Comparison of ENCODE assay signal across 34 cellular contexts in the genomic region with DNA sequence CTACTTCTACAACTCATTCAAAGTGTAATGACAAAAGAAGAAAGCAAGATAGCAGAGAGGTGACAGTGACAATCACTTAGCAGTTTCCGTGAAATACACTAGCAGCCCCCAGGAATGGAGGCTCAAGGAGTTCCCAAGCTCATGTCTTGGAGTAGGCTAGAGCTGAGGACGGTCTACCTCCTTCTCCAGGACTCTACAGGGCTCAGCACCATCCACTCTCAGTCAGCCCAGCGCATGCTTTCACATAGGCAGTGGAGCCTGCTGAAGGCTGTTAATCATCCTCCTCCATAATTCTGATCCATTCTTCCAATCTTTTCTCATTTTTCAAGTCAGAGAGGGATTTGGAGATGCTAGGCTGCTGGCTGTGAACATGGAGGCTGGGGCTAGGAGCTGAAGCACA.
"Had no signal": no experiment of that assay in that cellular context is flagged by ENCODE, and none has a peak within 500 bp of the region (broad histone marks: within the 10 kb centered on the region; RNA-seq: fewer than 3 reads in every experiment).

No MANE protein-coding gene starts in this region.

- H3K36me3 ChIP-seq: MG63 had no signal

- H3K27me3 ChIP-seq: MG63 had no signal

- H3K4me3 ChIP-seq: MG63 had no signal

- H3K27ac ChIP-seq: KMS-11 had no signal

- DNase-seq: Karpas-422, Kasumi-1, MG63, MM.1S, MV-4-11, NCI-H1048, NCI-H1092, NCI-H1092 treated with DMSO at 0.1 percent for 48 hours, NCI-H1105, NCI-H1105 treated with DMSO at 0.1 percent for 48 hours, NCI-H1417, NCI-H1417 treated with DMSO at 0.1 percent for 48 hours, NCI-H1436, NCI-H1436 treated with DMSO at 0.1 percent for 48 hours, NCI-H146, NCI-H1694, NCI-H1694 treated with DMSO at 0.1 percent for 48 hours, NCI-H187, NCI-H187 treated with DMSO at 0.1 percent for 48 hours, NCI-H1930, NCI-H2029, NCI-H2029 treated with DMSO at 0.1 percent for 48 hours, NCI-H2081, NCI-H2081 treated with DMSO at 0.1 percent for 48 hours, NCI-H2107, NCI-H2171, NCI-H2171 treated with DMSO at 0.1 percent for 48 hours, NCI-H2227 treated with DMSO at 0.1 percent for 48 hours, NCI-H226, NCI-H345, NCI-H446, NCI-H446 treated with DMSO at 0.1 percent for 48 hours, NCI-H510A had no signal

- H3K9me3 ChIP-seq: MG63 had no signal
